ENCODE assay signal across 1 cellular context in genomic region chr6:97630592-97630991, GRCh38.
TF ChIP-seq lines count a peak whose summit lies in the region.

No MANE protein-coding gene starts in this region.

TF ChIP-seq in SK-N-SH treated with all-trans-retinoic acid at 6 μM for 48 hours, 23 proteins besides CTCF, POLR2A, EP300 and RAD21 (continued from another document):
- TF ChIP-seq CSDC2 (CRISPR knock-in tag; IDR thresholded peaks at IDR 0.05), result no peak
- TF ChIP-seq ISL1 (CRISPR knock-in tag; IDR thresholded peaks at IDR 0.05), result peak; percentile 93
- TF ChIP-seq ZFP3 (CRISPR knock-in tag; IDR thresholded peaks at IDR 0.05), result no peak
- peak; percentile 74; the same call in 1 of the 2 replicates for TF ChIP-seq ZC3H10 (CRISPR knock-in tag; IDR thresholded peaks at IDR 0.05)
- no peak for TF ChIP-seq RARB (CRISPR knock-in tag; IDR thresholded peaks at IDR 0.05)
- TF ChIP-seq TCF4 (CRISPR knock-in tag; IDR thresholded peaks at IDR 0.05; ENCODE audit: borderline replicate concordance), result no peak
